ENCODE assay signal across 10 cellular contexts in genomic region chr1:160629286-160630210, GRCh38. TPM values are rescaled to one million over a fixed set of nuclear protein-coding genes. Genes with fewer than 3 reads are reported as not detected.
DNase-seq lines count a peak whose midpoint lies in the region; ATAC-seq and TF ChIP-seq lines count a peak whose summit lies in the region.
"Had no signal": no experiment of that assay in that cellular context is flagged by ENCODE, and none has a peak within 500 bp of the region (broad histone marks: within the 10 kb centered on the region; RNA-seq: fewer than 3 reads in every experiment).

No MANE protein-coding gene starts in this region.

- H3K36me3 Mint-ChIP-seq in T-helper 17 cell (ENCODE audit: low read depth) (peaks cover 7% of the 10 kb centered on the region), natural killer cell (no peaks in the 10 kb centered on the region)
- H3K36me3 Mint-ChIP-seq in activated naive CD8-positive, alpha-beta T cell treated with anti-CD3 and anti-CD28 coated beads, Interleukin-2, amount 50 U/mL, for 24 hours (ENCODE audit: low read depth): peaks cover 87% of the 10 kb centered on the region
- H3K36me3 Mint-ChIP-seq: brain had no signal

- H3K4me3 Mint-ChIP-seq in T-helper 17 cell: peak overlapping the region; percentile 82
- H3K4me3 Mint-ChIP-seq in activated naive CD8-positive, alpha-beta T cell treated with anti-CD3 and anti-CD28 coated beads, Interleukin-2, amount 50 U/mL, for 24 hours: peak overlapping the region; percentile 53
- no peak overlapping the region for H3K4me3 Mint-ChIP-seq in natural killer cell
- H3K4me3 Mint-ChIP-seq: brain had no signal

- H3K27ac Mint-ChIP-seq in T-helper 17 cell (peak overlapping the region; percentile 99), natural killer cell (no peak overlapping the region)
- H3K27ac Mint-ChIP-seq in activated naive CD8-positive, alpha-beta T cell treated with anti-CD3 and anti-CD28 coated beads, Interleukin-2, amount 50 U/mL, for 24 hours: peak overlapping the region; percentile 99

- ATAC-seq in T-helper 17 cell (peak; percentile 82), natural killer cell (peak in 2 of 3 donors; percentile 46 to 67)
- peak; percentile 6 for ATAC-seq in activated naive CD8-positive, alpha-beta T cell treated with anti-CD3 and anti-CD28 coated beads, Interleukin-2, amount 50 U/mL, for 24 hours

- peak; percentile 81 for DNase-seq in CD1c-positive myeloid dendritic cell (ENCODE audit: extremely low spot score)
- peak; percentile 45 to 70 (median 53) for DNase-seq in T-helper 17 cell
- DNase-seq in activated naive CD8-positive, alpha-beta T cell treated with anti-CD3 and anti-CD28 coated beads, Interleukin-2, amount 50 U/mL, for 24 hours: peak; percentile 57
- DNase-seq in natural killer cell: no peak
- DNase-seq in NCI-H748 treated with DMSO at 0.1 percent for 48 hours (lab: John Stamatoyannopoulos, UW): no peak
- no peak for DNase-seq in NCI-H1048 (lab: John Stamatoyannopoulos, UW)
- DNase-seq in NCI-H510A treated with DMSO at 0.1 percent for 48 hours (lab: John Stamatoyannopoulos, UW): no peak
- no peak for DNase-seq in NCI-H82 (lab: John Stamatoyannopoulos, UW)
- DNase-seq: NCI-H526 treated with DMSO at 0.1 percent for 48 hours had no signal

- no peaks in the 10 kb centered on the region for H3K9me3 ChIP-seq in T-helper 17 cell (ENCODE audit: control insufficient read depth, low read length, poor library complexity, severe bottlenecking)

- no peaks in the 10 kb centered on the region for H3K9me3 Mint-ChIP-seq in activated naive CD8-positive, alpha-beta T cell treated with anti-CD3 and anti-CD28 coated beads, Interleukin-2, amount 50 U/mL, for 24 hours
- H3K9me3 Mint-ChIP-seq in natural killer cell: no peaks in the 10 kb centered on the region
- H3K9me3 Mint-ChIP-seq: brain had no signal

- H3K27me3 Mint-ChIP-seq in T-helper 17 cell (no peaks in the 10 kb centered on the region), natural killer cell (ENCODE audit: low read depth in 2 of 2) (peaks cover 13 to 25% of the 10 kb centered on the region in 2 donors)
- H3K27me3 Mint-ChIP-seq in activated naive CD8-positive, alpha-beta T cell treated with anti-CD3 and anti-CD28 coated beads, Interleukin-2, amount 50 U/mL, for 24 hours: no peaks in the 10 kb centered on the region

- H3K4me1 Mint-ChIP-seq in T-helper 17 cell: peaks cover 73% of the 10 kb centered on the region
- H3K4me1 Mint-ChIP-seq in activated naive CD8-positive, alpha-beta T cell treated with anti-CD3 and anti-CD28 coated beads, Interleukin-2, amount 50 U/mL, for 24 hours: peaks cover 98% of the 10 kb centered on the region
- peaks cover 26 to 30% of the 10 kb centered on the region in 2 donors for H3K4me1 Mint-ChIP-seq in natural killer cell

- intact Hi-C loops in natural killer cell (cut with micrococcal nuclease): no loop called here

- no peak for TF ChIP-seq CTCF in natural killer cell (IDR thresholded peaks at IDR 0.05)

RNA-seq across cellular contexts. Expression of gene SLAMF1, which starts 17.3 kb away (rescaled TPM):
- total RNA-seq in T-helper 17 cell (10 to 100 TPM; 67.8 to 70.6 TPM), natural killer cell (1 to 10 TPM; 1.1 to 3.5 (median 2.1) TPM)

RNA-seq across cellular contexts. Expression of gene CD84, which starts 50.3 kb away (rescaled TPM):
- total RNA-seq in T-helper 17 cell: 10 to 100 TPM; 66.2 to 71.6 TPM
- 10 to 100 TPM; 11.1 to 56.7 (median 12.9) TPM for total RNA-seq in natural killer cell

Comparison
In these comparisons a context has a peak if more than half of its experiments do, and no peak if none do; other contexts are left out.
1. DNase-seq: peak in CD1c-positive myeloid dendritic cell (single experiment), T-helper 17 cell (3 of 3) and activated naive CD8-positive, alpha-beta T cell treated with anti-CD3 and anti-CD28 coated beads, Interleukin-2, amount 50 U/mL, for 24 hours (single experiment); none in natural killer cell (single experiment), NCI-H748 treated with DMSO at 0.1 percent for 48 hours (single experiment), NCI-H1048 (single experiment), NCI-H510A treated with DMSO at 0.1 percent for 48 hours (single experiment) and NCI-H82 (single experiment).
2. ATAC-seq: peak in every context shown above with its lines; median percentile 82 in T-helper 17 cell; 56 in natural killer cell; 6 in activated naive CD8-positive, alpha-beta T cell treated with anti-CD3 and anti-CD28 coated beads, Interleukin-2, amount 50 U/mL, for 24 hours.
3. H3K27ac Mint-ChIP-seq: peak in T-helper 17 cell (single experiment) and activated naive CD8-positive, alpha-beta T cell treated with anti-CD3 and anti-CD28 coated beads, Interleukin-2, amount 50 U/mL, for 24 hours (single experiment); none in natural killer cell (0 of 2).
4. RNA of gene SLAMF1, which starts 17.3 kb away (total RNA-seq): 67.8 to 70.6 TPM in T-helper 17 cell; 1.1 to 3.5 TPM in natural killer cell; every median in the first group is over 10 times any median in the second.